8 cellular contexts compared by ENCODE assay signal in the genomic region with DNA sequence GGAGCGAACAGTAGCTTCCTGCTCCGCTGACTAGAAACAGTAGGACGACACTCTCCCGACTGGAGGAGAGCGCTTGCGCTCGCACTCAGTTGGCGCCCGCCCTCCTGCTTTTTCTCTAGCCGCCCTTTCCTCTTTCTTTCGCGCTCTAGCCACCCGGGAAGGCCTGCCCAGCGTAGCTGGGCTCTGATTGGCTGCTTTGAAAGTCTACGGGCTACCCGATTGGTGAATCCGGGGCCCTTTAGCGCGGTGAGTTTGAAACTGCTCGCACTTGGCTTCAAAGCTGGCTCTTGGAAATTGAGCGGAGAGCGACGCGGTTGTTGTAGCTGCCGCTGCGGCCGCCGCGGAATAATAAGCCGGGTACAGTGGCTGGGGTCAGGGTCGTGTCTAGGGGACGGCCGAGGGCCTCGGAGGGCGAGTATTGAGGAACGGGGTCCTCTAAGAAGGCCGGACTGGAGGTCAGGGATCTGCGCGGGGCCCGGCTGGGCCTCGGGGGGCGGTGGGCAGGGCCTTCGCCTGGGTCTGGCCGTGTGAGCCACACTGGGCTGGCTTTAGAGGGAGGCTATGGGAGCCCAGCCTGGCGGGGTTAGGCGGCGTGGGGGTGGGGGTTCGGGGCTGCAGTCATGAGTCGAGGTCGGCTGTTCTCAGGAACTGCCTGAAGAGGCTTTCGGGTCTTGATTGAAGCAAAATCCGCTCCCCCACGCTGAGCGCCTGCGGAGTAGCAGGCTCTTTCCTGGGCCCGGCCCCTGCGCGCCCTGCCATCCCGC. TPM values are rescaled to one million over a fixed set of nuclear protein-coding genes. Genes with fewer than 3 reads are reported as not detected.
DNase-seq lines count a peak whose midpoint lies in the region; ATAC-seq, FAIRE-seq and TF ChIP-seq lines count a peak whose summit lies in the region.

Gene CDK1 (plus strand): TSS at position 265 of the 764 bp plus-strand sequence. CDS start 1,688 bp downstream, outside the sequence.

- DNase-seq in D721Med (ENCODE audit: insufficient read length, low spot score) (peak; percentile 76), HuH-7 (ENCODE audit: low spot score) (peak; percentile 89), epidermal melanocyte (ENCODE audit: insufficient read length, low spot score) (peak; percentile 94)
- peak; percentile 93 for DNase-seq in activated CD8-positive, alpha-beta memory T cell treated with anti-CD3 and anti-CD28 coated beads, Interleukin-2, amount 50 U/mL, for 48 hours
- DNase-seq in stimulated activated CD8-positive, alpha-beta memory T cell treated with anti-CD3 and anti-CD28 coated beads, Interleukin-4, amount 100 ng/mL, for 1 hour (ENCODE audit: low read depth in 2 of 2, low spot score in 1 of 2) = peak; percentile 71 to 88

- peak within 1 kb of the TSS; percentile 92 for H3K4me2 ChIP-seq in OCI-LY3 (ENCODE audit: low read length)

- peaks cover 28% of the 10 kb centered on the region for H3K36me3 ChIP-seq in OCI-LY3 (replicated peaks; ENCODE audit: low read depth, low read length)

- FAIRE-seq in D721Med (lab: Jason Lieb, UNC) = peak; percentile 38

- peak within 1 kb of the TSS; percentile 83 for H3K27ac ChIP-seq in OCI-LY3 (ENCODE audit: low read length)

- H3K9me3 ChIP-seq in OCI-LY3 (ENCODE audit: insufficient read depth, low read length) = no peaks in the 10 kb centered on the region
- no peaks in the 10 kb centered on the region for H3K9me3 ChIP-seq in mononuclear cell (ENCODE audit: low read depth, low read length)

- peaks cover 17% of the 10 kb centered on the region; the same call in 1 of the 2 replicates for H3K4me1 ChIP-seq in OCI-LY3 (ENCODE audit: low read length)
- H3K4me1 ChIP-seq in mononuclear cell (ENCODE audit: insufficient read depth, low read length) = peaks cover 12% of the 10 kb centered on the region

- peak within 1 kb of the TSS; percentile 98 for H3K9ac ChIP-seq in OCI-LY3 (ENCODE audit: low read length)

- TF ChIP-seq CTCF in D721Med (IDR thresholded peaks at IDR 0.05; ENCODE audit: insufficient read depth, missing control alignments) (no peak), OCI-LY3 (IDR thresholded peaks at IDR 0.05; ENCODE audit: low read depth, low read length) (no peak)

- peaks cover 52% of the 10 kb centered on the region for H3K79me2 ChIP-seq in OCI-LY3 (ENCODE audit: low read length)

- H3K4me3 ChIP-seq in OCI-LY3 (ENCODE audit: low read length) (peak within 1 kb of the TSS; percentile 99), mononuclear cell (ENCODE audit: low read length) (peak within 1 kb of the TSS; percentile 56)

- H2AFZ ChIP-seq in OCI-LY3 (ENCODE audit: low read depth, low read length) = peak within 1 kb of the TSS; percentile 96

- H3K27me3 ChIP-seq in OCI-LY3 (ENCODE audit: low read depth, low read length) = no peaks in the 10 kb centered on the region
- no peaks in the 10 kb centered on the region for H3K27me3 ChIP-seq in mononuclear cell (ENCODE audit: insufficient read depth, low read length)

- peaks cover 42% of the 10 kb centered on the region for H4K20me1 ChIP-seq in OCI-LY3 (ENCODE audit: insufficient read depth, low read length)

- ATAC-seq in GM21515 (IDR thresholded peaks at IDR 0.05; ENCODE audit: unreplicated experiment) = peak; percentile 98

RNA-seq across cellular contexts. Expression of gene CDK1, which starts in this region (rescaled TPM):
- 3.4 TPM for total RNA-seq in mononuclear cell

Comparison
In these comparisons a context has a peak if more than half of its experiments do, and no peak if none do; other contexts are left out.
1. Peak in every context shown above with its lines: DNase-seq, ATAC-seq, H3K4me3 ChIP-seq and H3K27ac ChIP-seq.